ENCODE assay signal across 36 cellular contexts in the genomic region with DNA sequence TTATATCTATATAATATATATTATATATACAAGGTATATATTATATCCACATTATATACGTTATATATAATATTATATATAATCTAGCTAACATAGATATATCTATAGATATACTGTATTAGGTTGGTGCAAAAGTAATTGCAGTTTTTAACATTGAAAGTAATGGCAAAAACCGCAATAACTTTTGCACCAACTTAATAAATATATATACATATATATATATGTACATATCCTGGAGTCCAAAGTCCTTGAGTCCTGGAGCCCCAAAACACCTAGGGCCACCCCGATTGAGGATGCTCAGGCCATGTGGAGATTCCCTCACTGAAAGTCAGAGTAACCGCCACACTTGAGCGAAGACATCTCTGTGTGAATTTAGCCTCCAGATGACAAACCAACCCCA.
"Had no signal": no experiment of that assay in that cellular context is flagged by ENCODE, and none has a peak within 500 bp of the region (broad histone marks: within the 10 kb centered on the region; RNA-seq: fewer than 3 reads in every experiment).

No MANE protein-coding gene starts in this region.

- H3K9me3 ChIP-seq: adrenal gland, ascending aorta had no signal

- H3K36me3 Mint-ChIP-seq: activated CD4-positive, alpha-beta memory T cell treated with anti-CD3 and anti-CD28 coated beads for 36 hours; activated naive CD8-positive, alpha-beta T cell treated with anti-CD3 and anti-CD28 coated beads for 36 hours; brain had no signal

- H3K36me3 ChIP-seq: adrenal gland, ascending aorta, cardiac muscle cell, WERI-Rb-1 had no signal

- H3K4me1 ChIP-seq: adrenal gland, ascending aorta had no signal

- H3K27ac Mint-ChIP-seq: activated B cell treated with CpG ODN at 0.5 μM for 24 hours; activated CD4-positive, alpha-beta memory T cell treated with anti-CD3 and anti-CD28 coated beads for 36 hours; activated CD4-positive, alpha-beta T cell treated with anti-CD3 and anti-CD28 coated beads, Interleukin-2, amount 10 ng/mL, durations not matched to agents 24 days and 14 days; activated CD8-positive, alpha-beta T cell treated with anti-CD3 and anti-CD28 coated beads for 36 hours; activated naive CD4-positive, alpha-beta T cell treated with anti-CD3 and anti-CD28 coated beads for 36 hours; activated naive CD4-positive, alpha-beta T cell treated with anti-CD3 and anti-CD28 coated beads, Interleukin-2, amount 50 U/mL, for 72 hours; activated naive CD8-positive, alpha-beta T cell treated with anti-CD3 and anti-CD28 coated beads for 36 hours; activated T-cell treated with anti-CD3 and anti-CD28 coated beads, Interleukin-2, amount 50 U/mL, for 72 hours; activated T-helper 1 cell treated with anti-CD3 and anti-CD28 coated beads, Interleukin-12 subunit alpha, Interleukin-12 subunit beta, Interleukin-2, Interleukin-4 antibody, amounts not matched to agents 30 ng/mL and 10 ng/mL and 1 ng/mL, durations not matched to agents 14 hours and 24 hours and 36 hours; activated T-helper 17 cell treated with anti-CD3 and anti-CD28 coated beads, Interleukin-2, amount 50 U/mL, for 72 hours; brain; T-helper 1 cell treated with Interleukin-12 subunit alpha and Interleukin-12 subunit beta and Interleukin-4 antibody, amounts not matched to agents 30 μg/mL and 1 μg/mL, for 36 hours; T-helper 2 cell treated with Interferon-gamma antibody and Interleukin-4, amounts not matched to agents 5 μg/mL and 100 μg/mL, for 36 hours had no signal

- H3K27me3 Mint-ChIP-seq: activated B cell treated with CpG ODN at 0.5 μM for 24 hours; activated CD4-positive, alpha-beta memory T cell treated with anti-CD3 and anti-CD28 coated beads for 36 hours; activated CD4-positive, alpha-beta T cell treated with anti-CD3 and anti-CD28 coated beads, Interleukin-2, amount 10 ng/mL, durations not matched to agents 24 days and 14 days; activated CD8-positive, alpha-beta T cell treated with anti-CD3 and anti-CD28 coated beads for 36 hours; activated naive CD8-positive, alpha-beta T cell treated with anti-CD3 and anti-CD28 coated beads for 36 hours had no signal

- H3K27me3 ChIP-seq: adrenal gland, ascending aorta, cardiac muscle cell had no signal

- H3K4me1 Mint-ChIP-seq: activated CD4-positive, alpha-beta T cell treated with anti-CD3 and anti-CD28 coated beads, Interleukin-2, amount 10 ng/mL, durations not matched to agents 24 days and 14 days; activated naive CD8-positive, alpha-beta T cell treated with anti-CD3 and anti-CD28 coated beads for 36 hours; activated T-helper 17 cell treated with anti-CD3 and anti-CD28 coated beads, Interleukin-2, amount 50 U/mL, for 72 hours had no signal

- H3K4me3 Mint-ChIP-seq: activated B cell treated with CpG ODN at 0.5 μM for 24 hours; activated CD4-positive, alpha-beta memory T cell treated with anti-CD3 and anti-CD28 coated beads for 36 hours; activated CD4-positive, alpha-beta T cell treated with anti-CD3 and anti-CD28 coated beads, Interleukin-2, amount 10 ng/mL, durations not matched to agents 24 days and 14 days; activated CD8-positive, alpha-beta T cell treated with anti-CD3 and anti-CD28 coated beads for 36 hours; activated naive CD4-positive, alpha-beta T cell treated with anti-CD3 and anti-CD28 coated beads for 36 hours; activated naive CD8-positive, alpha-beta T cell treated with anti-CD3 and anti-CD28 coated beads for 36 hours; activated T-cell treated with anti-CD3 and anti-CD28 coated beads, Interleukin-2, amount 50 U/mL, for 4 hours; activated T-cell treated with anti-CD3 and anti-CD28 coated beads, Interleukin-2, amount 50 U/mL, for 72 hours; activated T-helper 1 cell treated with anti-CD3 and anti-CD28 coated beads, Interleukin-12 subunit alpha, Interleukin-12 subunit beta, Interleukin-2, Interleukin-4 antibody, amounts not matched to agents 30 ng/mL and 10 ng/mL and 1 ng/mL, durations not matched to agents 14 hours and 24 hours and 36 hours; activated T-helper 17 cell treated with anti-CD3 and anti-CD28 coated beads, Interleukin-2, amount 50 U/mL, for 72 hours; brain; T-helper 1 cell treated with Interleukin-12 subunit alpha and Interleukin-12 subunit beta and Interleukin-4 antibody, amounts not matched to agents 30 μg/mL and 1 μg/mL, for 36 hours; T-helper 2 cell treated with Interferon-gamma antibody and Interleukin-4, amounts not matched to agents 5 μg/mL and 100 μg/mL, for 36 hours had no signal

- FAIRE-seq: bronchial epithelial cell had no signal

- H3K27ac ChIP-seq: adrenal gland, ascending aorta, cardiac muscle cell had no signal

- DNase-seq: activated B cell treated with CpG ODN at 0.5 μM for 24 hours; activated CD4-positive, alpha-beta memory T cell treated with anti-CD3 and anti-CD28 coated beads for 36 hours; activated CD4-positive, alpha-beta T cell treated with anti-CD3 and anti-CD28 coated beads for 4 hours; activated CD4-positive, alpha-beta T cell treated with anti-CD3 and anti-CD28 coated beads, Interleukin-2, amount 10 ng/mL, durations not matched to agents 24 days and 14 days; activated CD4-positive, alpha-beta T cell treated with anti-CD3 and anti-CD28 coated beads, Interleukin-2, amount 50 U/mL, for 1 hour; activated CD4-positive, alpha-beta T cell treated with anti-CD3 and anti-CD28 coated beads, Interleukin-2, amount 50 U/mL, for 4 hours; activated CD4-positive, CD25-positive, alpha-beta regulatory T cell treated with anti-CD3 and anti-CD28 coated beads, Interleukin-2, amount 50 U/mL, for 72 hours; activated CD8-positive, alpha-beta memory T cell treated with anti-CD3 and anti-CD28 coated beads, Interleukin-2, amount 50 U/mL, for 4 hours; activated CD8-positive, alpha-beta T cell treated with anti-CD3 and anti-CD28 coated beads for 36 hours; activated effector memory CD4-positive, alpha-beta T cell treated with anti-CD3 and anti-CD28 coated beads, Interleukin-2, amount 50 U/mL, for 16 hours; activated gamma-delta T cell treated with Interleukin-2 at 50 U/mL for 16 hours; activated naive CD4-positive, alpha-beta T cell; activated naive CD4-positive, alpha-beta T cell treated with anti-CD3 and anti-CD28 coated beads for 36 hours; activated naive CD4-positive, alpha-beta T cell treated with anti-CD3 and anti-CD28 coated beads, Interleukin-2, amount 50 U/mL, for 16 hours; activated naive CD8-positive, alpha-beta T cell treated with anti-CD3 and anti-CD28 coated beads for 36 hours; activated T-cell treated with anti-CD3 and anti-CD28 coated beads for 4 hours; activated T-cell treated with anti-CD3 and anti-CD28 coated beads, Interleukin-2, amount 50 U/mL, for 1 hour; activated T-cell treated with anti-CD3 and anti-CD28 coated beads, Interleukin-2, amount 50 U/mL, for 4 hours; activated T-cell treated with anti-CD3 and anti-CD28 coated beads, Interleukin-2, amount 50 U/mL, for 72 hours; amniotic stem cell; anterior cingulate cortex; central memory CD4-positive, alpha-beta T cell; T-helper 1 cell; T-helper 2 cell; T-helper 9 cell had no signal

- ATAC-seq: activated CD8-positive, alpha-beta T cell treated with anti-CD3 and anti-CD28 coated beads for 36 hours; activated naive CD4-positive, alpha-beta T cell treated with anti-CD3 and anti-CD28 coated beads, Interleukin-2, amount 50 U/mL, for 72 hours; activated T-cell treated with anti-CD3 and anti-CD28 coated beads, Interleukin-2, amount 50 U/mL, for 4 hours; activated T-cell treated with anti-CD3 and anti-CD28 coated beads, Interleukin-2, amount 50 U/mL, for 72 hours; activated T-helper 17 cell treated with anti-CD3 and anti-CD28 coated beads, Interleukin-2, amount 50 U/mL, for 72 hours had no signal

- H3K4me3 ChIP-seq: adrenal gland, ascending aorta, cardiac muscle cell had no signal
